In genomic region chr11:70780246-70780535, GRCh38 we compare ENCODE assay signal across 30 cellular contexts.
"Had no signal": no experiment of that assay in that cellular context is flagged by ENCODE, and none has a peak within 500 bp of the region (broad histone marks: within the 10 kb centered on the region; RNA-seq: fewer than 3 reads in every experiment).

No MANE protein-coding gene starts in this region.

- H3K4me3 ChIP-seq: adrenal gland, ascending aorta, body of pancreas, breast epithelium, cardiac muscle cell had no signal

- ATAC-seq: activated naive CD4-positive, alpha-beta T cell treated with anti-CD3 and anti-CD28 coated beads, Interleukin-2, amount 50 U/mL, for 72 hours; activated naive CD8-positive, alpha-beta T cell treated with anti-CD3 and anti-CD28 coated beads, Interleukin-2, amount 50 U/mL, for 24 hours; activated T-cell treated with anti-CD3 and anti-CD28 coated beads, Interleukin-2, amount 50 U/mL, for 4 hours; activated T-cell treated with anti-CD3 and anti-CD28 coated beads, Interleukin-2, amount 50 U/mL, for 72 hours; activated T-helper 17 cell treated with anti-CD3 and anti-CD28 coated beads, Interleukin-2, amount 50 U/mL, for 72 hours; body of pancreas had no signal

- H3K36me3 ChIP-seq: adrenal gland, ascending aorta, brain microvascular endothelial cell, breast epithelium, cardiac muscle cell had no signal

- H3K27ac ChIP-seq: adrenal gland, ascending aorta, body of pancreas, brain microvascular endothelial cell, breast epithelium, cardiac muscle cell had no signal

- DNase-seq: activated effector memory CD4-positive, alpha-beta T cell treated with anti-CD3 and anti-CD28 coated beads, Interleukin-2, amount 50 U/mL, for 16 hours; activated effector memory CD4-positive, alpha-beta T cell treated with Interleukin-2 at 50 U/mL for 16 hours; activated gamma-delta T cell; activated gamma-delta T cell treated with Interleukin-2 at 50 U/mL for 16 hours; activated naive CD4-positive, alpha-beta T cell; activated naive CD4-positive, alpha-beta T cell treated with anti-CD3 and anti-CD28 coated beads for 36 hours; activated naive CD4-positive, alpha-beta T cell treated with anti-CD3 and anti-CD28 coated beads, Interleukin-2, amount 10 ng/mL, durations not matched to agents 7 days and 5 days; activated naive CD4-positive, alpha-beta T cell treated with anti-CD3 and anti-CD28 coated beads, Interleukin-2, amount 50 U/mL, for 16 hours; activated naive CD4-positive, alpha-beta T cell treated with Interleukin-2 at 50 U/mL for 16 hours; activated naive CD8-positive, alpha-beta T cell treated with anti-CD3 and anti-CD28 coated beads for 36 hours; activated naive CD8-positive, alpha-beta T cell treated with anti-CD3 and anti-CD28 coated beads, Interleukin-2, amount 10 ng/mL, durations not matched to agents 7 days and 5 days; activated naive CD8-positive, alpha-beta T cell treated with anti-CD3 and anti-CD28 coated beads, Interleukin-2, amount 50 U/mL, for 24 hours; activated T-cell treated with anti-CD3 and anti-CD28 coated beads, Interleukin-2, amount 50 U/mL, for 1 hour; activated T-cell treated with anti-CD3 and anti-CD28 coated beads, Interleukin-2, amount 50 U/mL, for 24 hours; activated T-cell treated with anti-CD3 and anti-CD28 coated beads, Interleukin-2, amount 50 U/mL, for 4 hours; activated T-cell treated with anti-CD3 and anti-CD28 coated beads, Interleukin-2, amount 50 U/mL, for 48 hours; activated T-cell treated with anti-CD3 and anti-CD28 coated beads, Interleukin-2, amount 50 U/mL, for 72 hours; adrenal gland; amniotic stem cell; anterior cingulate cortex; body of pancreas; brain microvascular endothelial cell; caudate nucleus; central memory CD4-positive, alpha-beta T cell; cerebellar nuclear complex had no signal

- H3K4me1 ChIP-seq: adrenal gland, ascending aorta, body of pancreas, breast epithelium had no signal

- H3K9me3 ChIP-seq: adrenal gland, ascending aorta, body of pancreas, breast epithelium had no signal

- H3K27me3 ChIP-seq: adrenal gland, ascending aorta, body of pancreas, brain microvascular endothelial cell, breast epithelium, cardiac muscle cell had no signal
